In genomic region chr1:214331827-214332423, GRCh38 we compare ENCODE assay signal across 7 cellular contexts. TPM values are rescaled to one million over a fixed set of nuclear protein-coding genes. Genes with fewer than 3 reads are reported as not detected.
DNase-seq lines count a peak whose midpoint lies in the region; ATAC-seq and TF ChIP-seq lines count a peak whose summit lies in the region.

No MANE protein-coding gene starts in this region.

- H3K4me1 Mint-ChIP-seq in activated CD8-positive, alpha-beta T cell treated with anti-CD3 and anti-CD28 coated beads for 36 hours (ENCODE audit: low read depth), result peaks cover 2% of the 10 kb centered on the region
- H3K4me1 Mint-ChIP-seq in osteocyte (ENCODE audit: unreplicated experiment), result peaks cover 23% of the 10 kb centered on the region

- POLR2A ChIA-PET in activated CD8-positive, alpha-beta T cell treated with anti-CD3 and anti-CD28 coated beads for 36 hours (lab: Charles Lee), result interaction anchor here (1.1 kb wide), 1 partner anchor 60 kb away, joined by 3 read pairs; no protein-coding TSS in a partner anchor

- intact Hi-C loops in activated CD8-positive, alpha-beta T cell treated with anti-CD3 and anti-CD28 coated beads for 36 hours (cut with micrococcal nuclease), result loop anchor here (1.0 kb wide), 1 partner anchor 253 kb away; no protein-coding TSS in a partner anchor
- intact Hi-C loops in esophagus muscularis mucosa (cut with DNase I), result loop anchor here (10.0 kb wide), 1 partner anchor 223 kb away; the partner anchor contains the start of gene PTPN14

- no peaks in the 10 kb centered on the region for H3K27me3 ChIP-seq in esophagus muscularis mucosa

- TF ChIP-seq EP300 in esophagus muscularis mucosa (IDR thresholded peaks at IDR 0.05), result no peak

- H3K4me3 Mint-ChIP-seq in activated CD8-positive, alpha-beta T cell treated with anti-CD3 and anti-CD28 coated beads for 36 hours, result no peak overlapping the region
- no peak overlapping the region for H3K4me3 Mint-ChIP-seq in osteocyte (ENCODE audit: unreplicated experiment)

- peaks cover 0 to 65% (median 12%) of the 10 kb centered on the region in 4 donors for H3K36me3 ChIP-seq in esophagus muscularis mucosa

- peak; percentile 36 for ATAC-seq in GM21619 (IDR thresholded peaks at IDR 0.05; ENCODE audit: unreplicated experiment)
- peak; percentile 61 for ATAC-seq in activated CD8-positive, alpha-beta T cell treated with anti-CD3 and anti-CD28 coated beads for 36 hours
- no peak for ATAC-seq in omental fat pad (ENCODE audit: low FRiP score)

- peaks cover 18 to 23% (median 19%) of the 10 kb centered on the region in 4 donors for H3K4me1 ChIP-seq in esophagus muscularis mucosa

- CTCF ChIA-PET in activated CD8-positive, alpha-beta T cell treated with anti-CD3 and anti-CD28 coated beads for 36 hours (lab: Charles Lee), result interaction anchor here (0.6 to 14.6 kb wide), 62 partner anchors 7 to 1195 kb away, joined by 3 to 505 read pairs (median 5); partner anchors contain the start of gene SMYD2

- H3K9me3 ChIP-seq in esophagus muscularis mucosa, result no peaks in the 10 kb centered on the region

- H3K27ac ChIP-seq in esophagus muscularis mucosa (replicated peaks in 1 of 4), result no peak overlapping the region

- no peak overlapping the region for H3K4me3 ChIP-seq in esophagus muscularis mucosa

- peaks cover 17% of the 10 kb centered on the region for H3K36me3 Mint-ChIP-seq in activated CD8-positive, alpha-beta T cell treated with anti-CD3 and anti-CD28 coated beads for 36 hours (ENCODE audit: low read depth)
- H3K36me3 Mint-ChIP-seq in osteocyte (ENCODE audit: unreplicated experiment), result peaks cover 10% of the 10 kb centered on the region

- peak; percentile 92 for TF ChIP-seq CTCF in activated CD8-positive, alpha-beta T cell treated with anti-CD3 and anti-CD28 coated beads for 36 hours (IDR thresholded peaks at IDR 0.05)
- peak; percentile 43 to 81 (median 56) for TF ChIP-seq CTCF in esophagus muscularis mucosa (IDR thresholded peaks at IDR 0.05)
- peak; percentile 83 for TF ChIP-seq CTCF in osteocyte (IDR thresholded peaks at IDR 0.05)
- no peak for TF ChIP-seq CTCF in omental fat pad (IDR thresholded peaks at IDR 0.05)

- TF ChIP-seq POLR2A in esophagus muscularis mucosa (IDR thresholded peaks at IDR 0.05; ENCODE audit: low read depth), result no peak

- no peaks in the 10 kb centered on the region for H3K9me3 Mint-ChIP-seq in activated CD8-positive, alpha-beta T cell treated with anti-CD3 and anti-CD28 coated beads for 36 hours
- H3K9me3 Mint-ChIP-seq in osteocyte (ENCODE audit: unreplicated experiment), result no peaks in the 10 kb centered on the region

- DNase-seq in EH (ENCODE audit: low read depth) (peak; percentile 54), NCI-H2107 (lab: John Stamatoyannopoulos, UW) (peak; percentile 15), esophagus muscularis mucosa (ENCODE audit: extremely low spot score) (no peak), osteocyte (ENCODE audit: extremely low spot score, unreplicated experiment) (no peak), omental fat pad (ENCODE audit: low spot score) (no peak)
- peak; percentile 63 for DNase-seq in activated CD8-positive, alpha-beta T cell treated with anti-CD3 and anti-CD28 coated beads for 36 hours

- H3K27me3 Mint-ChIP-seq in activated CD8-positive, alpha-beta T cell treated with anti-CD3 and anti-CD28 coated beads for 36 hours, result no peaks in the 10 kb centered on the region
- no peaks in the 10 kb centered on the region for H3K27me3 Mint-ChIP-seq in osteocyte (ENCODE audit: unreplicated experiment)

- H3K27ac Mint-ChIP-seq in activated CD8-positive, alpha-beta T cell treated with anti-CD3 and anti-CD28 coated beads for 36 hours, result no peak overlapping the region
- peak overlapping the region; percentile 29 for H3K27ac Mint-ChIP-seq in osteocyte (ENCODE audit: unreplicated experiment)

- WGBS in esophagus muscularis mucosa, result 64% methylated on average over 9 of the region's 9 CpGs

RNA-seq across cellular contexts. Expression of gene SMYD2, which starts 51.0 kb away (rescaled TPM):
- total RNA-seq in activated CD8-positive, alpha-beta T cell treated with anti-CD3 and anti-CD28 coated beads for 36 hours, result 10 to 100 TPM; 37.4 to 40.6 TPM
- total RNA-seq in esophagus muscularis mucosa (10 to 100 TPM; 15.0 to 19.7 (median 18.4) TPM), osteocyte (44.7 and 46.8 TPM in 2 replicates), omental fat pad (10 to 100 TPM; 22.7 to 45.1 (median 26.5) TPM)

Comparison
In these comparisons a context has a peak if more than half of its experiments do, and no peak if none do; other contexts are left out.
1. DNase-seq: peak in EH (single experiment), NCI-H2107 (single experiment) and activated CD8-positive, alpha-beta T cell treated with anti-CD3 and anti-CD28 coated beads for 36 hours (single experiment); none in esophagus muscularis mucosa (single experiment), osteocyte (single experiment) and omental fat pad (single experiment).
2. CTCF ChIP-seq: peak in activated CD8-positive, alpha-beta T cell treated with anti-CD3 and anti-CD28 coated beads for 36 hours (single experiment), esophagus muscularis mucosa (3 of 3) and osteocyte (single experiment); none in omental fat pad (0 of 3).